Comparison of ENCODE assay signal across 1 cellular context in the genomic region with DNA sequence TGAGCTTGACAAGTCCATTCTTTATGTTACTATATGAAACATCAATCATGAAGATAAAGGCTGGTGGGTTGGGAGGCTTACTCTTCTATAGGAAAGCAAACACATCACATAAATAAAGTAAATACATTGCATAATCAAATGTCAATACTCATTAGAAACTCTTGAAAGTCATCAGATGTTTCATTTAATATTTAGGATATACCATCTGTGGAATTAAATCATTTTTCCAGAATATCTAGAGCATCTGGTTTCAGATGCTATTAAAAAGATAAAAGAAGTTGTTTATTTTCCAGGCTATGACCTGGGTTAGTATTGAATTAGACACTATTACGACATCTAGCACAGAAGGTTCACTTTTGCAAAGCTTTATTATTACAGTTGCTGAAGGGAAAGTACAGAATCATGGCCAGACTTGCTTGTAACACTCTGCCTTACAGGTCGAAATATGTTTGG.
TF ChIP-seq lines count a peak whose summit lies in the region.

No MANE protein-coding gene starts in this region.

TF ChIP-seq in HepG2, 621 proteins besides CTCF, POLR2A, EP300 and RAD21 (continued from another document and continues in another):
- TF ChIP-seq, protein P1, sequence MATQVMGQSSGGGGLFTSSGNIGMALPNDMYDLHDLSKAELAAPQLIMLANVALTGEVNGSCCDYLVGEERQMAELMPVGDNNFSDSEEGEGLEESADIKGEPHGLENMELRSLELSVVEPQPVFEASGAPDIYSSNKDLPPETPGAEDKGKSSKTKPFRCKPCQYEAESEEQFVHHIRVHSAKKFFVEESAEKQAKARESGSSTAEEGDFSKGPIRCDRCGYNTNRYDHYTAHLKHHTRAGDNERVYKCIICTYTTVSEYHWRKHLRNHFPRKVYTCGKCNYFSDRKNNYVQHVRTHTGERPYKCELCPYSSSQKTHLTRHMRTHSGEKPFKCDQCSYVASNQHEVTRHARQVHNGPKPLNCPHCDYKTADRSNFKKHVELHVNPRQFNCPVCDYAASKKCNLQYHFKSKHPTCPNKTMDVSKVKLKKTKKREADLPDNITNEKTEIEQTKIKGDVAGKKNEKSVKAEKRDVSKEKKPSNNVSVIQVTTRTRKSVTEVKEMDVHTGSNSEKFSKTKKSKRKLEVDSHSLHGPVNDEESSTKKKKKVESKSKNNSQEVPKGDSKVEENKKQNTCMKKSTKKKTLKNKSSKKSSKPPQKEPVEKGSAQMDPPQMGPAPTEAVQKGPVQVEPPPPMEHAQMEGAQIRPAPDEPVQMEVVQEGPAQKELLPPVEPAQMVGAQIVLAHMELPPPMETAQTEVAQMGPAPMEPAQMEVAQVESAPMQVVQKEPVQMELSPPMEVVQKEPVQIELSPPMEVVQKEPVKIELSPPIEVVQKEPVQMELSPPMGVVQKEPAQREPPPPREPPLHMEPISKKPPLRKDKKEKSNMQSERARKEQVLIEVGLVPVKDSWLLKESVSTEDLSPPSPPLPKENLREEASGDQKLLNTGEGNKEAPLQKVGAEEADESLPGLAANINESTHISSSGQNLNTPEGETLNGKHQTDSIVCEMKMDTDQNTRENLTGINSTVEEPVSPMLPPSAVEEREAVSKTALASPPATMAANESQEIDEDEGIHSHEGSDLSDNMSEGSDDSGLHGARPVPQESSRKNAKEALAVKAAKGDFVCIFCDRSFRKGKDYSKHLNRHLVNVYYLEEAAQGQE (IDR thresholded peaks at IDR 0.05; ENCODE audit: borderline replicate concordance in 1 of 2, low read depth in 1 of 2, low read length in 2 of 2), result no peak
- TF ChIP-seq ZFP1 (CRISPR knock-in tag; IDR thresholded peaks at IDR 0.05) (no peak), ZNF549 (CRISPR knock-in tag; IDR thresholded peaks at IDR 0.05) (no peak), ZNF33A (CRISPR knock-in tag; IDR thresholded peaks at IDR 0.05; ENCODE audit: borderline replicate concordance) (no peak), MATR3 (CRISPR knock-in tag; IDR thresholded peaks at IDR 0.05) (no peak), SRY (CRISPR knock-in tag; IDR thresholded peaks at IDR 0.05) (no peak), RARA (CRISPR knock-in tag; IDR thresholded peaks at IDR 0.05) (peak; percentile 33; the same call in 1 of the 2 replicates), FOXP1 (IDR thresholded peaks at IDR 0.05) (no peak), FOXP1 (CRISPR knock-in tag; IDR thresholded peaks at IDR 0.05) (peak; percentile 52; the same call in 1 of the 2 replicates), KMT2A (CRISPR knock-in tag; IDR thresholded peaks at IDR 0.05) (no peak), CENPT (CRISPR knock-in tag; IDR thresholded peaks at IDR 0.05; ENCODE audit: low read depth) (no peak), THYN1 (CRISPR knock-in tag; IDR thresholded peaks at IDR 0.05; ENCODE audit: borderline replicate concordance, low read depth) (no peak), SNAI1 (CRISPR knock-in tag; IDR thresholded peaks at IDR 0.05; ENCODE audit: borderline replicate concordance) (no peak), CEBPB (IDR thresholded peaks at IDR 0.05; ENCODE audit: borderline replicate concordance, low read depth, low read length) (0 out of 2 replicates have a peak, but pooled peaks have one; percentile 65), RFXAP (CRISPR knock-in tag; IDR thresholded peaks at IDR 0.05; ENCODE audit: borderline replicate concordance) (no peak), ZNF30 (CRISPR knock-in tag; IDR thresholded peaks at IDR 0.05) (no peak), ZNF703 (CRISPR knock-in tag; IDR thresholded peaks at IDR 0.05; ENCODE audit: borderline replicate concordance) (no peak), ZNF251 (CRISPR knock-in tag; IDR thresholded peaks at IDR 0.05) (no peak), ZNF224 (CRISPR knock-in tag; IDR thresholded peaks at IDR 0.05) (no peak), RXRB (CRISPR knock-in tag; IDR thresholded peaks at IDR 0.05; ENCODE audit: borderline replicate concordance) (no peak), FOSL2 (CRISPR knock-in tag; IDR thresholded peaks at IDR 0.05) (no peak), ZSCAN20 (CRISPR knock-in tag; IDR thresholded peaks at IDR 0.05; ENCODE audit: borderline replicate concordance) (no peak), ZNF335 (CRISPR knock-in tag; IDR thresholded peaks at IDR 0.05) (no peak), ZNF432 (CRISPR knock-in tag; IDR thresholded peaks at IDR 0.05; ENCODE audit: borderline replicate concordance) (no peak), YY1 (IDR thresholded peaks at IDR 0.05; ENCODE audit: insufficient read depth, insufficient replicate concordance, low read depth, low read length) (no peak), ZNF430 (CRISPR knock-in tag; IDR thresholded peaks at IDR 0.05) (no peak)
- TF ChIP-seq, protein P2, sequence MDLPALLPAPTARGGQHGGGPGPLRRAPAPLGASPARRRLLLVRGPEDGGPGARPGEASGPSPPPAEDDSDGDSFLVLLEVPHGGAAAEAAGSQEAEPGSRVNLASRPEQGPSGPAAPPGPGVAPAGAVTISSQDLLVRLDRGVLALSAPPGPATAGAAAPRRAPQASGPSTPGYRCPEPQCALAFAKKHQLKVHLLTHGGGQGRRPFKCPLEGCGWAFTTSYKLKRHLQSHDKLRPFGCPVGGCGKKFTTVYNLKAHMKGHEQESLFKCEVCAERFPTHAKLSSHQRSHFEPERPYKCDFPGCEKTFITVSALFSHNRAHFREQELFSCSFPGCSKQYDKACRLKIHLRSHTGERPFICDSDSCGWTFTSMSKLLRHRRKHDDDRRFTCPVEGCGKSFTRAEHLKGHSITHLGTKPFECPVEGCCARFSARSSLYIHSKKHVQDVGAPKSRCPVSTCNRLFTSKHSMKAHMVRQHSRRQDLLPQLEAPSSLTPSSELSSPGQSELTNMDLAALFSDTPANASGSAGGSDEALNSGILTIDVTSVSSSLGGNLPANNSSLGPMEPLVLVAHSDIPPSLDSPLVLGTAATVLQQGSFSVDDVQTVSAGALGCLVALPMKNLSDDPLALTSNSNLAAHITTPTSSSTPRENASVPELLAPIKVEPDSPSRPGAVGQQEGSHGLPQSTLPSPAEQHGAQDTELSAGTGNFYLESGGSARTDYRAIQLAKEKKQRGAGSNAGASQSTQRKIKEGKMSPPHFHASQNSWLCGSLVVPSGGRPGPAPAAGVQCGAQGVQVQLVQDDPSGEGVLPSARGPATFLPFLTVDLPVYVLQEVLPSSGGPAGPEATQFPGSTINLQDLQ (CRISPR knock-in tag; IDR thresholded peaks at IDR 0.05), result no peak
- TF ChIP-seq, protein P3, sequence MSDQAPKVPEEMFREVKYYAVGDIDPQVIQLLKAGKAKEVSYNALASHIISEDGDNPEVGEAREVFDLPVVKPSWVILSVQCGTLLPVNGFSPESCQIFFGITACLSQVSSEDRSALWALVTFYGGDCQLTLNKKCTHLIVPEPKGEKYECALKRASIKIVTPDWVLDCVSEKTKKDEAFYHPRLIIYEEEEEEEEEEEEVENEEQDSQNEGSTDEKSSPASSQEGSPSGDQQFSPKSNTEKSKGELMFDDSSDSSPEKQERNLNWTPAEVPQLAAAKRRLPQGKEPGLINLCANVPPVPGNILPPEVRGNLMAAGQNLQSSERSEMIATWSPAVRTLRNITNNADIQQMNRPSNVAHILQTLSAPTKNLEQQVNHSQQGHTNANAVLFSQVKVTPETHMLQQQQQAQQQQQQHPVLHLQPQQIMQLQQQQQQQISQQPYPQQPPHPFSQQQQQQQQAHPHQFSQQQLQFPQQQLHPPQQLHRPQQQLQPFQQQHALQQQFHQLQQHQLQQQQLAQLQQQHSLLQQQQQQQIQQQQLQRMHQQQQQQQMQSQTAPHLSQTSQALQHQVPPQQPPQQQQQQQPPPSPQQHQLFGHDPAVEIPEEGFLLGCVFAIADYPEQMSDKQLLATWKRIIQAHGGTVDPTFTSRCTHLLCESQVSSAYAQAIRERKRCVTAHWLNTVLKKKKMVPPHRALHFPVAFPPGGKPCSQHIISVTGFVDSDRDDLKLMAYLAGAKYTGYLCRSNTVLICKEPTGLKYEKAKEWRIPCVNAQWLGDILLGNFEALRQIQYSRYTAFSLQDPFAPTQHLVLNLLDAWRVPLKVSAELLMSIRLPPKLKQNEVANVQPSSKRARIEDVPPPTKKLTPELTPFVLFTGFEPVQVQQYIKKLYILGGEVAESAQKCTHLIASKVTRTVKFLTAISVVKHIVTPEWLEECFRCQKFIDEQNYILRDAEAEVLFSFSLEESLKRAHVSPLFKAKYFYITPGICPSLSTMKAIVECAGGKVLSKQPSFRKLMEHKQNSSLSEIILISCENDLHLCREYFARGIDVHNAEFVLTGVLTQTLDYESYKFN (CRISPR knock-in tag; conservative IDR thresholded peaks at IDR 0.05), result 0 out of 2 replicates have a peak, but pooled peaks have one; percentile 27
- TF ChIP-seq, protein P4, sequence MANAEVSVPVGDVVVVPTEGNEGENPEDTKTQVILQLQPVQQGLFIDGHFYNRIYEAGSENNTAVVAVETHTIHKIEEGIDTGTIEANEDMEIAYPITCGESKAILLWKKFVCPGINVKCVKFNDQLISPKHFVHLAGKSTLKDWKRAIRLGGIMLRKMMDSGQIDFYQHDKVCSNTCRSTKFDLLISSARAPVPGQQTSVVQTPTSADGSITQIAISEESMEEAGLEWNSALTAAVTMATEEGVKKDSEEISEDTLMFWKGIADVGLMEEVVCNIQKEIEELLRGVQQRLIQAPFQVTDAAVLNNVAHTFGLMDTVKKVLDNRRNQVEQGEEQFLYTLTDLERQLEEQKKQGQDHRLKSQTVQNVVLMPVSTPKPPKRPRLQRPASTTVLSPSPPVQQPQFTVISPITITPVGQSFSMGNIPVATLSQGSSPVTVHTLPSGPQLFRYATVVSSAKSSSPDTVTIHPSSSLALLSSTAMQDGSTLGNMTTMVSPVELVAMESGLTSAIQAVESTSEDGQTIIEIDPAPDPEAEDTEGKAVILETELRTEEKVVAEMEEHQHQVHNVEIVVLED (CRISPR knock-in tag; IDR thresholded peaks at IDR 0.05; ENCODE audit: borderline replicate concordance), result no peak
- TF ChIP-seq, protein P5, sequence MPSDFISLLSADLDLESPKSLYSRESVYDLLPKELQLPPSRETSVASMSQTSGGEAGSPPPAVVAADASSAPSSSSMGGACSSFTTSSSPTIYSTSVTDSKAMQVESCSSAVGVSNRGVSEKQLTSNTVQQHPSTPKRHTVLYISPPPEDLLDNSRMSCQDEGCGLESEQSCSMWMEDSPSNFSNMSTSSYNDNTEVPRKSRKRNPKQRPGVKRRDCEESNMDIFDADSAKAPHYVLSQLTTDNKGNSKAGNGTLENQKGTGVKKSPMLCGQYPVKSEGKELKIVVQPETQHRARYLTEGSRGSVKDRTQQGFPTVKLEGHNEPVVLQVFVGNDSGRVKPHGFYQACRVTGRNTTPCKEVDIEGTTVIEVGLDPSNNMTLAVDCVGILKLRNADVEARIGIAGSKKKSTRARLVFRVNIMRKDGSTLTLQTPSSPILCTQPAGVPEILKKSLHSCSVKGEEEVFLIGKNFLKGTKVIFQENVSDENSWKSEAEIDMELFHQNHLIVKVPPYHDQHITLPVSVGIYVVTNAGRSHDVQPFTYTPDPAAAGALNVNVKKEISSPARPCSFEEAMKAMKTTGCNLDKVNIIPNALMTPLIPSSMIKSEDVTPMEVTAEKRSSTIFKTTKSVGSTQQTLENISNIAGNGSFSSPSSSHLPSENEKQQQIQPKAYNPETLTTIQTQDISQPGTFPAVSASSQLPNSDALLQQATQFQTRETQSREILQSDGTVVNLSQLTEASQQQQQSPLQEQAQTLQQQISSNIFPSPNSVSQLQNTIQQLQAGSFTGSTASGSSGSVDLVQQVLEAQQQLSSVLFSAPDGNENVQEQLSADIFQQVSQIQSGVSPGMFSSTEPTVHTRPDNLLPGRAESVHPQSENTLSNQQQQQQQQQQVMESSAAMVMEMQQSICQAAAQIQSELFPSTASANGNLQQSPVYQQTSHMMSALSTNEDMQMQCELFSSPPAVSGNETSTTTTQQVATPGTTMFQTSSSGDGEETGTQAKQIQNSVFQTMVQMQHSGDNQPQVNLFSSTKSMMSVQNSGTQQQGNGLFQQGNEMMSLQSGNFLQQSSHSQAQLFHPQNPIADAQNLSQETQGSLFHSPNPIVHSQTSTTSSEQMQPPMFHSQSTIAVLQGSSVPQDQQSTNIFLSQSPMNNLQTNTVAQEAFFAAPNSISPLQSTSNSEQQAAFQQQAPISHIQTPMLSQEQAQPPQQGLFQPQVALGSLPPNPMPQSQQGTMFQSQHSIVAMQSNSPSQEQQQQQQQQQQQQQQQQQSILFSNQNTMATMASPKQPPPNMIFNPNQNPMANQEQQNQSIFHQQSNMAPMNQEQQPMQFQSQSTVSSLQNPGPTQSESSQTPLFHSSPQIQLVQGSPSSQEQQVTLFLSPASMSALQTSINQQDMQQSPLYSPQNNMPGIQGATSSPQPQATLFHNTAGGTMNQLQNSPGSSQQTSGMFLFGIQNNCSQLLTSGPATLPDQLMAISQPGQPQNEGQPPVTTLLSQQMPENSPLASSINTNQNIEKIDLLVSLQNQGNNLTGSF (CRISPR knock-in tag; IDR thresholded peaks at IDR 0.05), result no peak
- TF ChIP-seq, protein P6, sequence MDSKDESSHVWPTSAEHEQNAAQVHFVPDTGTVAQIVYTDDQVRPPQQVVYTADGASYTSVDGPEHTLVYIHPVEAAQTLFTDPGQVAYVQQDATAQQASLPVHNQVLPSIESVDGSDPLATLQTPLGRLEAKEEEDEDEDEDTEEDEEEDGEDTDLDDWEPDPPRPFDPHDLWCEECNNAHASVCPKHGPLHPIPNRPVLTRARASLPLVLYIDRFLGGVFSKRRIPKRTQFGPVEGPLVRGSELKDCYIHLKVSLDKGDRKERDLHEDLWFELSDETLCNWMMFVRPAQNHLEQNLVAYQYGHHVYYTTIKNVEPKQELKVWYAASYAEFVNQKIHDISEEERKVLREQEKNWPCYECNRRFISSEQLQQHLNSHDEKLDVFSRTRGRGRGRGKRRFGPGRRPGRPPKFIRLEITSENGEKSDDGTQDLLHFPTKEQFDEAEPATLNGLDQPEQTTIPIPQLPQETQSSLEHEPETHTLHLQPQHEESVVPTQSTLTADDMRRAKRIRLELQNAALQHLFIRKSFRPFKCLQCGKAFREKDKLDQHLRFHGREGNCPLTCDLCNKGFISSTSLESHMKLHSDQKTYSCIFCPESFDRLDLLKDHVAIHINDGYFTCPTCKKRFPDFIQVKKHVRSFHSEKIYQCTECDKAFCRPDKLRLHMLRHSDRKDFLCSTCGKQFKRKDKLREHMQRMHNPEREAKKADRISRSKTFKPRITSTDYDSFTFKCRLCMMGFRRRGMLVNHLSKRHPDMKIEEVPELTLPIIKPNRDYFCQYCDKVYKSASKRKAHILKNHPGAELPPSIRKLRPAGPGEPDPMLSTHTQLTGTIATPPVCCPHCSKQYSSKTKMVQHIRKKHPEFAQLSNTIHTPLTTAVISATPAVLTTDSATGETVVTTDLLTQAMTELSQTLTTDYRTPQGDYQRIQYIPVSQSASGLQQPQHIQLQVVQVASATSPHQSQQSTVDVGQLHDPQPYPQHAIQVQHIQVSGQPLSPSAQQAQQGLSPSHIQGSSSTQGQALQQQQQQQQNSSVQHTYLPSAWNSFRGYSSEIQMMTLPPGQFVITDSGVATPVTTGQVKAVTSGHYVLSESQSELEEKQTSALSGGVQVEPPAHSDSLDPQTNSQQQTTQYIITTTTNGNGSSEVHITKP (CRISPR knock-in tag; IDR thresholded peaks at IDR 0.05; ENCODE audit: low read depth), result no peak
- TF ChIP-seq, protein P7, sequence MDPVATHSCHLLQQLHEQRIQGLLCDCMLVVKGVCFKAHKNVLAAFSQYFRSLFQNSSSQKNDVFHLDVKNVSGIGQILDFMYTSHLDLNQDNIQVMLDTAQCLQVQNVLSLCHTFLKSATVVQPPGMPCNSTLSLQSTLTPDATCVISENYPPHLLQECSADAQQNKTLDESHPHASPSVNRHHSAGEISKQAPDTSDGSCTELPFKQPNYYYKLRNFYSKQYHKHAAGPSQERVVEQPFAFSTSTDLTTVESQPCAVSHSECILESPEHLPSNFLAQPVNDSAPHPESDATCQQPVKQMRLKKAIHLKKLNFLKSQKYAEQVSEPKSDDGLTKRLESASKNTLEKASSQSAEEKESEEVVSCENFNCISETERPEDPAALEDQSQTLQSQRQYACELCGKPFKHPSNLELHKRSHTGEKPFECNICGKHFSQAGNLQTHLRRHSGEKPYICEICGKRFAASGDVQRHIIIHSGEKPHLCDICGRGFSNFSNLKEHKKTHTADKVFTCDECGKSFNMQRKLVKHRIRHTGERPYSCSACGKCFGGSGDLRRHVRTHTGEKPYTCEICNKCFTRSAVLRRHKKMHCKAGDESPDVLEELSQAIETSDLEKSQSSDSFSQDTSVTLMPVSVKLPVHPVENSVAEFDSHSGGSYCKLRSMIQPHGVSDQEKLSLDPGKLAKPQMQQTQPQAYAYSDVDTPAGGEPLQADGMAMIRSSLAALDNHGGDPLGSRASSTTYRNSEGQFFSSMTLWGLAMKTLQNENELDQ (CRISPR knock-in tag; IDR thresholded peaks at IDR 0.05; ENCODE audit: borderline replicate concordance), result no peak
